In genomic region chr10:78700816-78701520, GRCh38 we compare ENCODE assay signal across 15 cellular contexts.
DNase-seq lines count a peak whose midpoint lies in the region; ATAC-seq, FAIRE-seq and TF ChIP-seq lines count a peak whose summit lies in the region.
"Had no signal": no experiment of that assay in that cellular context is flagged by ENCODE, and none has a peak within 500 bp of the region (broad histone marks: within the 10 kb centered on the region; RNA-seq: fewer than 3 reads in every experiment).

No MANE protein-coding gene starts in this region.

- H3K9me1 ChIP-seq in IMR-90 (ENCODE audit: insufficient read depth, low read length), result peaks cover 11% of the 10 kb centered on the region; the same call in 1 of the 2 replicates
- H3K9me1 ChIP-seq in endothelial cell of umbilical vein (replicated peaks; ENCODE audit: control insufficient read depth, extremely low read depth, insufficient read depth, low read length), result no peaks in the 10 kb centered on the region

- H3K4ac ChIP-seq in IMR-90 (ENCODE audit: low read depth, low read length), result no peak overlapping the region

- dilution Hi-C loops in IMR-90 (cut with HindIII; ENCODE audit: low sequenced_read_pairs, unreplicated experiment), result no loop called here
- dilution Hi-C loops in endothelial cell of umbilical vein (cut with MboI; ENCODE audit: extremely low pct_ligation_motif_present, low sequenced_read_pairs), result no loop called here

- H3K23ac ChIP-seq in IMR-90 (ENCODE audit: low read depth, low read length), result no peak overlapping the region

- H3K4me2 ChIP-seq in BLaER1 treated with 17β-estradiol and CSF1 and Interleukin-3, amounts not matched to agents 10 nM and 100 nM, result peak overlapping the region; percentile 13 to 64 (median 49)
- H3K4me2 ChIP-seq in IMR-90 (ENCODE audit: low read depth, low read length) (no peak overlapping the region), endothelial cell of umbilical vein (ENCODE audit: insufficient read depth, low read length) (peak overlapping the region; percentile 40)

- no peaks in the 10 kb centered on the region for H4K20me1 ChIP-seq in BLaER1 treated with 17β-estradiol and CSF1 and Interleukin-3, amounts not matched to agents 10 nM and 100 nM
- no peaks in the 10 kb centered on the region for H4K20me1 ChIP-seq in IMR-90 (ENCODE audit: insufficient read depth, low read length)
- no peaks in the 10 kb centered on the region for H4K20me1 ChIP-seq in endothelial cell of umbilical vein (replicated peaks; ENCODE audit: control insufficient read depth, extremely low read depth, insufficient read depth, low read length)

- no peaks in the 10 kb centered on the region for H3K27me3 ChIP-seq in BLaER1 treated with 17β-estradiol and CSF1 and Interleukin-3, amounts not matched to agents 10 nM and 100 nM
- H3K27me3 ChIP-seq in IMR-90 (ENCODE audit: control insufficient read depth, insufficient read depth, low read length) (peaks cover 9% of the 10 kb centered on the region), endothelial cell of umbilical vein (ENCODE audit: control insufficient read depth in 2 of 2, insufficient read depth in 2 of 2, low read length in 2 of 2) (no peaks in the 10 kb centered on the region), psoas muscle (ENCODE audit: insufficient read depth in 3 of 3, low read length in 2 of 3) (no peaks in the 10 kb centered on the region), vagina (no peaks in the 10 kb centered on the region)
- H3K27me3 ChIP-seq: SJSA1 had no signal

- no peaks in the 10 kb centered on the region for H3K79me2 ChIP-seq in endothelial cell of umbilical vein (ENCODE audit: control insufficient read depth, insufficient read depth, low read length)

- no peak overlapping the region for H3K14ac ChIP-seq in IMR-90 (replicated peaks; ENCODE audit: low read depth, low read length)

- H2BK5ac ChIP-seq in IMR-90 (ENCODE audit: low read depth, low read length, poor library complexity, severe bottlenecking), result no peak overlapping the region

- no peak overlapping the region for H2BK15ac ChIP-seq in IMR-90 (ENCODE audit: low read depth, low read length)

- DNase-seq in IMR-90, result peak; percentile 42
- no peak for DNase-seq in endothelial cell of umbilical vein (ENCODE audit: low read depth, low spot score)
- no peak for DNase-seq in psoas muscle
- DNase-seq in hypothalamus (lab: John Stamatoyannopoulos, UW), result no peak
- no peak for DNase-seq in vagina (ENCODE audit: extremely low spot score in 2 of 2)
- no peak for DNase-seq in inferior parietal cortex (ENCODE audit: extremely low spot score)
- DNase-seq: NCI-H1436 treated with DMSO at 0.1 percent for 48 hours, NCI-H2029 treated with DMSO at 0.1 percent for 48 hours, NCI-H446 treated with DMSO at 0.1 percent for 48 hours had no signal

- no peaks in the 10 kb centered on the region for H3K36me3 ChIP-seq in BLaER1 treated with 17β-estradiol and CSF1 and Interleukin-3, amounts not matched to agents 10 nM and 100 nM
- H3K36me3 ChIP-seq in IMR-90 (ENCODE audit: control insufficient read depth, insufficient read depth, low read length), result no peaks in the 10 kb centered on the region
- H3K36me3 ChIP-seq in endothelial cell of umbilical vein (ENCODE audit: control insufficient read depth in 2 of 2, extremely low read depth in 1 of 2, insufficient read depth in 2 of 2, low read length in 2 of 2), result no peaks in the 10 kb centered on the region
- H3K36me3 ChIP-seq in psoas muscle (ENCODE audit: insufficient read depth in 1 of 2, low read depth in 1 of 2), result no peaks in the 10 kb centered on the region
- no peaks in the 10 kb centered on the region for H3K36me3 ChIP-seq in vagina
- H3K36me3 ChIP-seq: HAP-1, SJSA1 had no signal

- peak overlapping the region; percentile 30 for H2AK9ac ChIP-seq in IMR-90 (replicated peaks; ENCODE audit: low read depth, low read length, poor library complexity)

- WGBS in IMR-90 (ENCODE audit: extremely low coverage in 2 of 2, insufficient read length in 1 of 2), 2 experiments, result no CpG with 5 or more reads among the region's 2 CpGs
- WGBS in psoas muscle, 3 donors, result 91 to 95% (median 93%) methylated on average over 2 of the region's 2 CpGs

- POLR2A ChIA-PET in IMR-90 (lab: Charles Lee; ENCODE audit: unreplicated experiment), result no interaction called here
- POLR2A ChIA-PET in endothelial cell of umbilical vein (lab: Charles Lee), result no interaction called here

- H2AFZ ChIP-seq in IMR-90 (replicated peaks; ENCODE audit: low read length, poor library complexity) (no peak overlapping the region), endothelial cell of umbilical vein (ENCODE audit: low read depth, low read length) (no peak overlapping the region)

- CTCF ChIA-PET in IMR-90 (lab: Yijun Ruan, JAX) (no interaction called here), endothelial cell of umbilical vein (lab: Charles Lee) (interaction anchor here (1.2 kb wide), 1 partner anchor 13 kb away, joined by 3 read pairs; no protein-coding TSS in a partner anchor)

- no peak for FAIRE-seq in endothelial cell of umbilical vein (lab: Jason Lieb, UNC)
- FAIRE-seq: GM12878, GM19239 had no signal

- no peak overlapping the region for H4K5ac ChIP-seq in IMR-90 (ENCODE audit: low read depth, low read length)

- H2BK120ac ChIP-seq in IMR-90 (ENCODE audit: low read depth, low read length), result no peak overlapping the region

- intact Hi-C loops in IMR-90 (cut with micrococcal nuclease) (no loop called here), endothelial cell of umbilical vein (cut with micrococcal nuclease) (loop anchor here (2.0 to 5.0 kb wide), 2 partner anchors 56 to 271 kb away; no protein-coding TSS in a partner anchor), psoas muscle (cut with DNase I) (no loop called here), vagina (cut with DNase I) (no loop called here)

- no peak for TF ChIP-seq RAD21 in IMR-90 (IDR thresholded peaks at IDR 0.05; ENCODE audit: low read length)

- ATAC-seq in IMR-90 (ENCODE audit: low read depth) (peak; percentile 21), psoas muscle (peak in 3 of 4 donors; percentile 35 to 65 (median 51))
- ATAC-seq: GM12878, Panc1 had no signal

- TF ChIP-seq CTCF in IMR-90 (conservative IDR thresholded peaks at IDR 0.05; ENCODE audit: low read depth, low read length) (no peak), endothelial cell of umbilical vein (IDR thresholded peaks at IDR 0.05; ENCODE audit: extremely low read depth in 1 of 2, insufficient read depth in 1 of 2, low read depth in 1 of 2, low read length in 2 of 2) (no peak), psoas muscle (IDR thresholded peaks at IDR 0.05) (no peak), vagina (IDR thresholded peaks at IDR 0.05) (no peak)

- no peaks in the 10 kb centered on the region for H3K9me3 ChIP-seq in BLaER1 treated with 17β-estradiol and CSF1 and Interleukin-3, amounts not matched to agents 10 nM and 100 nM (replicated peaks in 1 of 11)
- no peaks in the 10 kb centered on the region for H3K9me3 ChIP-seq in IMR-90 (ENCODE audit: control insufficient read depth, insufficient read depth, low read length)
- H3K9me3 ChIP-seq in endothelial cell of umbilical vein (replicated peaks; ENCODE audit: control insufficient read depth, insufficient read depth, low read length), result no peaks in the 10 kb centered on the region
- H3K9me3 ChIP-seq in psoas muscle, result no peaks in the 10 kb centered on the region
- H3K9me3 ChIP-seq in vagina, result no peaks in the 10 kb centered on the region
- H3K9me3 ChIP-seq: HAP-1, SJSA1 had no signal

- in situ Hi-C loops in IMR-90 (cut with MboI; ENCODE audit: low sequenced_read_pairs), result no loop called here

- H3K27ac ChIP-seq in BLaER1 treated with 17β-estradiol and CSF1 and Interleukin-3, amounts not matched to agents 10 nM and 100 nM, result no peak overlapping the region
- H3K27ac ChIP-seq in IMR-90 (ENCODE audit: insufficient read depth, low read length), result no peak overlapping the region
- no peak overlapping the region for H3K27ac ChIP-seq in endothelial cell of umbilical vein (ENCODE audit: insufficient read depth, low read depth, low read length)
- H3K27ac ChIP-seq in psoas muscle, result no peak overlapping the region
- no peak overlapping the region for H3K27ac ChIP-seq in vagina
- H3K27ac ChIP-seq: SJSA1 had no signal

- no peak overlapping the region for H3K4me3 ChIP-seq in BLaER1 treated with 17β-estradiol and CSF1 and Interleukin-3, amounts not matched to agents 10 nM and 100 nM
- H3K4me3 ChIP-seq in IMR-90 (ENCODE audit: insufficient read depth, low read depth, low read length) (no peak overlapping the region), endothelial cell of umbilical vein (replicated peaks in 1 of 3; ENCODE audit: insufficient read depth in 1 of 3, low read depth in 1 of 3, low read length in 3 of 3) (no peak overlapping the region), psoas muscle (no peak overlapping the region), vagina (no peak overlapping the region)
- H3K4me3 ChIP-seq: GM12878, HAP-1, SJSA1 had no signal

- no peak overlapping the region for H4K91ac ChIP-seq in IMR-90 (ENCODE audit: insufficient read depth, low read depth, low read length)

- no peak overlapping the region for H2BK20ac ChIP-seq in IMR-90 (ENCODE audit: low read depth, low read length)

- H3K18ac ChIP-seq in IMR-90 (ENCODE audit: low read depth, low read length), result no peak overlapping the region

- peaks cover 11 to 35% (median 23%) of the 10 kb centered on the region in 10 experiments; a peak in 19 of 20 replicates for H3K4me1 ChIP-seq in BLaER1 treated with 17β-estradiol and CSF1 and Interleukin-3, amounts not matched to agents 10 nM and 100 nM
- H3K4me1 ChIP-seq in IMR-90 (ENCODE audit: control insufficient read depth, insufficient read depth, low read length) (peaks cover 3% of the 10 kb centered on the region), endothelial cell of umbilical vein (ENCODE audit: control insufficient read depth, extremely low read depth, insufficient read depth, low read length) (peaks cover 17% of the 10 kb centered on the region), psoas muscle (no peaks in the 10 kb centered on the region), vagina (no peaks in the 10 kb centered on the region)
- H3K4me1 ChIP-seq: HAP-1, SJSA1 had no signal

- no peaks in the 10 kb centered on the region for H3K79me1 ChIP-seq in IMR-90 (ENCODE audit: low read depth in 1 of 2, low read length in 2 of 2)

- H3K9ac ChIP-seq in BLaER1 treated with 17β-estradiol and CSF1 and Interleukin-3, amounts not matched to agents 10 nM and 100 nM, result no peak overlapping the region
- H3K9ac ChIP-seq in IMR-90 (ENCODE audit: low read depth, low read length), result no peak overlapping the region
- no peak overlapping the region for H3K9ac ChIP-seq in endothelial cell of umbilical vein (replicated peaks; ENCODE audit: extremely low read depth, insufficient read depth, low read length)

- BruUV-seq in IMR-90 (replicated peaks; lab: Mats Ljungman, UMichigan) (no TSS peak), endothelial cell of umbilical vein (replicated peaks; lab: Mats Ljungman, UMichigan) (no TSS peak)

- TF ChIP-seq POLR2A in IMR-90 (IDR thresholded peaks at IDR 0.05; ENCODE audit: low read depth, low read length) (no peak), endothelial cell of umbilical vein (IDR thresholded peaks at IDR 0.05; ENCODE audit: low read depth, low read length) (no peak), vagina (IDR thresholded peaks at IDR 0.05) (no peak)

- no peak overlapping the region for H3K56ac ChIP-seq in IMR-90 (ENCODE audit: extremely low read depth, insufficient read depth, low read length)

- no peak overlapping the region; the same call in 1 of the 2 replicates for H2AK5ac ChIP-seq in IMR-90 (ENCODE audit: low read depth, low read length)

- no peak overlapping the region for H4K8ac ChIP-seq in IMR-90 (ENCODE audit: low read depth in 2 of 2, low read length in 2 of 2)
